In genomic region chr6:70379473-70380013, GRCh38 we compare ENCODE assay signal across 1 cellular context.
TF ChIP-seq lines count a peak whose summit lies in the region.

No MANE protein-coding gene starts in this region.

TF ChIP-seq in GM23338, 12 proteins besides CTCF, POLR2A, EP300 and RAD21 (continued from another document):
- no peak for TF ChIP-seq ZNF462 (CRISPR knock-in tag; IDR thresholded peaks at IDR 0.05)
- no peak for TF ChIP-seq POLR2AphosphoS5 (IDR thresholded peaks at IDR 0.05; ENCODE audit: low read depth)
- TF ChIP-seq REST (IDR thresholded peaks at IDR 0.05; ENCODE audit: unreplicated experiment) = no peak
